Comparison of ENCODE assay signal across 2 cellular contexts in the genomic region with DNA sequence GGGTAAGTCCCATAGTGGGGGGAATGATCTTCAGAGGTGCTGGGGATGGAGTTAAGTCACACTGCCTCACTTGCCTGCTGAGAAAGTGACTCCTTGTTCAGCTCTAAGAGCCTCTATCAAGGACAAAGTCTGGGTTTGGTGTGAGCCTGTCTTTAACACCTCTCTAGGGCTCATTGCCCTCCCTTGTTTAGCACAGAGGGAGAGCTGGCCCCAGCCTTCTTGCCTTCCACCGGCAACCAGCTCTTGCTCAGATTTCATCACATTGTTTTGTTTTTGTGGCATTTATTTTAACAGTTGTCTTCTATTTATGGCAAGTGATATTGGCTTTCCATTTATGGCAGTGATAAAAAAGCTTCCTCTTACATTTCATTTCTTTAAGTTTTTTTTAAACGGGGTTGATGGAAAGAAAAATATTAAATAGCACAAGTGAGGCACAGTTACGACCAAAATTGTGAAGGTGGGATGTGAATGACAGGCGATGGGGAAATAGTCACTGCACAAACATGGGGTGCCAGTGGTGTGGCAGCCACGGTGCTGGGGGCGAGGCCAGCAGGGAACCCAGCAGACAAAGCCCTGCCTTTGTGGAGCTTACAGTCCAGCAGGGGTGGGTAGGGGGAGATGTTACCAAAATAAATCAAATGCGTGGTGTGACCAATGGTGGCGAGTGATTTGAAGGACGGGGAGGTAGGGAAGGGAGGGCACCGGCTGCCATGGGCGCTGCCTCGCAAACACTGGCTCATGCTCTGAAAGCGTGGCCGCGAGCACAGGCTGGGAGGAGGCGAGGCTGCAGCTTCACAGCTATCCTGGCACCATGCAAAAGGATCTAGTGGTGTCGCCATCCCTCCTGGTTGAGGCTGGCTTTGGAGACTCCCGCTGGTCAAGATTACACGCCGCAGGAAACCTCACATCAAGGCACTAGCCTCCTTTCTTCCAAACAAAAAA.
TF ChIP-seq lines count a peak whose summit lies in the region.

No MANE protein-coding gene starts in this region.

TF ChIP-seq in HEK293T, 16 proteins besides CTCF, POLR2A, EP300 and RAD21:
- TF ChIP-seq, protein P1, sequence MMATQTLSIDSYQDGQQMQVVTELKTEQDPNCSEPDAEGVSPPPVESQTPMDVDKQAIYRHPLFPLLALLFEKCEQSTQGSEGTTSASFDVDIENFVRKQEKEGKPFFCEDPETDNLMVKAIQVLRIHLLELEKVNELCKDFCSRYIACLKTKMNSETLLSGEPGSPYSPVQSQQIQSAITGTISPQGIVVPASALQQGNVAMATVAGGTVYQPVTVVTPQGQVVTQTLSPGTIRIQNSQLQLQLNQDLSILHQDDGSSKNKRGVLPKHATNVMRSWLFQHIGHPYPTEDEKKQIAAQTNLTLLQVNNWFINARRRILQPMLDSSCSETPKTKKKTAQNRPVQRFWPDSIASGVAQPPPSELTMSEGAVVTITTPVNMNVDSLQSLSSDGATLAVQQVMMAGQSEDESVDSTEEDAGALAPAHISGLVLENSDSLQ (IDR thresholded peaks at IDR 0.05): peak; percentile 71
- TF ChIP-seq L3MBTL2 (conservative IDR thresholded peaks at IDR 0.05) (peak; percentile 62), LEF1 (IDR thresholded peaks at IDR 0.05; ENCODE audit: borderline replicate concordance) (no peak), SUZ12 (IDR thresholded peaks at IDR 0.05) (no peak), ARNT (IDR thresholded peaks at IDR 0.05) (no peak)

TF ChIP-seq in SK-N-SH, 30 proteins besides CTCF, POLR2A, EP300 and RAD21 (continued from another document):
- TF ChIP-seq, protein P2, sequence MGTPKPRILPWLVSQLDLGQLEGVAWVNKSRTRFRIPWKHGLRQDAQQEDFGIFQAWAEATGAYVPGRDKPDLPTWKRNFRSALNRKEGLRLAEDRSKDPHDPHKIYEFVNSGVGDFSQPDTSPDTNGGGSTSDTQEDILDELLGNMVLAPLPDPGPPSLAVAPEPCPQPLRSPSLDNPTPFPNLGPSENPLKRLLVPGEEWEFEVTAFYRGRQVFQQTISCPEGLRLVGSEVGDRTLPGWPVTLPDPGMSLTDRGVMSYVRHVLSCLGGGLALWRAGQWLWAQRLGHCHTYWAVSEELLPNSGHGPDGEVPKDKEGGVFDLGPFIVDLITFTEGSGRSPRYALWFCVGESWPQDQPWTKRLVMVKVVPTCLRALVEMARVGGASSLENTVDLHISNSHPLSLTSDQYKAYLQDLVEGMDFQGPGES (IDR thresholded peaks at IDR 0.05; ENCODE audit: low read depth, low read length): no peak
- TF ChIP-seq NFIC (IDR thresholded peaks at IDR 0.05; ENCODE audit: borderline replicate concordance) (no peak), GATA2 (CRISPR knock-in tag; IDR thresholded peaks at IDR 0.05) (no peak), SIN3A (IDR thresholded peaks at IDR 0.05; ENCODE audit: borderline replicate concordance, low read depth, low read length) (no peak), MEF2A (IDR thresholded peaks at IDR 0.05; ENCODE audit: borderline replicate concordance, low read depth) (no peak), FOXM1 (IDR thresholded peaks at IDR 0.05; ENCODE audit: low read depth) (no peak), EZH2phosphoT487 (IDR thresholded peaks at IDR 0.05; ENCODE audit: borderline replicate concordance, low read depth) (no peak), CHD2 (IDR thresholded peaks at IDR 0.05; ENCODE audit: low read length, partially characterized antibody) (no peak), FOSL2 (IDR thresholded peaks at IDR 0.05; ENCODE audit: borderline replicate concordance, low read depth) (no peak), GABPA (IDR thresholded peaks at IDR 0.05; ENCODE audit: low read depth) (no peak), MXI1 (IDR thresholded peaks at IDR 0.05; ENCODE audit: low read depth, low read length) (no peak)
- TF ChIP-seq, protein P3, sequence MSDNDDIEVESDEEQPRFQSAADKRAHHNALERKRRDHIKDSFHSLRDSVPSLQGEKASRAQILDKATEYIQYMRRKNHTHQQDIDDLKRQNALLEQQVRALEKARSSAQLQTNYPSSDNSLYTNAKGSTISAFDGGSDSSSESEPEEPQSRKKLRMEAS (IDR thresholded peaks at IDR 0.05; ENCODE audit: low read depth): no peak
- TF ChIP-seq, protein P4, sequence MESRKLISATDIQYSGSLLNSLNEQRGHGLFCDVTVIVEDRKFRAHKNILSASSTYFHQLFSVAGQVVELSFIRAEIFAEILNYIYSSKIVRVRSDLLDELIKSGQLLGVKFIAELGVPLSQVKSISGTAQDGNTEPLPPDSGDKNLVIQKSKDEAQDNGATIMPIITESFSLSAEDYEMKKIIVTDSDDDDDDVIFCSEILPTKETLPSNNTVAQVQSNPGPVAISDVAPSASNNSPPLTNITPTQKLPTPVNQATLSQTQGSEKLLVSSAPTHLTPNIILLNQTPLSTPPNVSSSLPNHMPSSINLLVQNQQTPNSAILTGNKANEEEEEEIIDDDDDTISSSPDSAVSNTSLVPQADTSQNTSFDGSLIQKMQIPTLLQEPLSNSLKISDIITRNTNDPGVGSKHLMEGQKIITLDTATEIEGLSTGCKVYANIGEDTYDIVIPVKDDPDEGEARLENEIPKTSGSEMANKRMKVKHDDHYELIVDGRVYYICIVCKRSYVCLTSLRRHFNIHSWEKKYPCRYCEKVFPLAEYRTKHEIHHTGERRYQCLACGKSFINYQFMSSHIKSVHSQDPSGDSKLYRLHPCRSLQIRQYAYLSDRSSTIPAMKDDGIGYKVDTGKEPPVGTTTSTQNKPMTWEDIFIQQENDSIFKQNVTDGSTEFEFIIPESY (IDR thresholded peaks at IDR 0.05; ENCODE audit: borderline replicate concordance, low read depth): no peak
- TF ChIP-seq, protein P5, sequence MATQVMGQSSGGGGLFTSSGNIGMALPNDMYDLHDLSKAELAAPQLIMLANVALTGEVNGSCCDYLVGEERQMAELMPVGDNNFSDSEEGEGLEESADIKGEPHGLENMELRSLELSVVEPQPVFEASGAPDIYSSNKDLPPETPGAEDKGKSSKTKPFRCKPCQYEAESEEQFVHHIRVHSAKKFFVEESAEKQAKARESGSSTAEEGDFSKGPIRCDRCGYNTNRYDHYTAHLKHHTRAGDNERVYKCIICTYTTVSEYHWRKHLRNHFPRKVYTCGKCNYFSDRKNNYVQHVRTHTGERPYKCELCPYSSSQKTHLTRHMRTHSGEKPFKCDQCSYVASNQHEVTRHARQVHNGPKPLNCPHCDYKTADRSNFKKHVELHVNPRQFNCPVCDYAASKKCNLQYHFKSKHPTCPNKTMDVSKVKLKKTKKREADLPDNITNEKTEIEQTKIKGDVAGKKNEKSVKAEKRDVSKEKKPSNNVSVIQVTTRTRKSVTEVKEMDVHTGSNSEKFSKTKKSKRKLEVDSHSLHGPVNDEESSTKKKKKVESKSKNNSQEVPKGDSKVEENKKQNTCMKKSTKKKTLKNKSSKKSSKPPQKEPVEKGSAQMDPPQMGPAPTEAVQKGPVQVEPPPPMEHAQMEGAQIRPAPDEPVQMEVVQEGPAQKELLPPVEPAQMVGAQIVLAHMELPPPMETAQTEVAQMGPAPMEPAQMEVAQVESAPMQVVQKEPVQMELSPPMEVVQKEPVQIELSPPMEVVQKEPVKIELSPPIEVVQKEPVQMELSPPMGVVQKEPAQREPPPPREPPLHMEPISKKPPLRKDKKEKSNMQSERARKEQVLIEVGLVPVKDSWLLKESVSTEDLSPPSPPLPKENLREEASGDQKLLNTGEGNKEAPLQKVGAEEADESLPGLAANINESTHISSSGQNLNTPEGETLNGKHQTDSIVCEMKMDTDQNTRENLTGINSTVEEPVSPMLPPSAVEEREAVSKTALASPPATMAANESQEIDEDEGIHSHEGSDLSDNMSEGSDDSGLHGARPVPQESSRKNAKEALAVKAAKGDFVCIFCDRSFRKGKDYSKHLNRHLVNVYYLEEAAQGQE (IDR thresholded peaks at IDR 0.05; ENCODE audit: low read depth, low read length): no peak
